10 cellular contexts compared by ENCODE assay signal in the genomic region with DNA sequence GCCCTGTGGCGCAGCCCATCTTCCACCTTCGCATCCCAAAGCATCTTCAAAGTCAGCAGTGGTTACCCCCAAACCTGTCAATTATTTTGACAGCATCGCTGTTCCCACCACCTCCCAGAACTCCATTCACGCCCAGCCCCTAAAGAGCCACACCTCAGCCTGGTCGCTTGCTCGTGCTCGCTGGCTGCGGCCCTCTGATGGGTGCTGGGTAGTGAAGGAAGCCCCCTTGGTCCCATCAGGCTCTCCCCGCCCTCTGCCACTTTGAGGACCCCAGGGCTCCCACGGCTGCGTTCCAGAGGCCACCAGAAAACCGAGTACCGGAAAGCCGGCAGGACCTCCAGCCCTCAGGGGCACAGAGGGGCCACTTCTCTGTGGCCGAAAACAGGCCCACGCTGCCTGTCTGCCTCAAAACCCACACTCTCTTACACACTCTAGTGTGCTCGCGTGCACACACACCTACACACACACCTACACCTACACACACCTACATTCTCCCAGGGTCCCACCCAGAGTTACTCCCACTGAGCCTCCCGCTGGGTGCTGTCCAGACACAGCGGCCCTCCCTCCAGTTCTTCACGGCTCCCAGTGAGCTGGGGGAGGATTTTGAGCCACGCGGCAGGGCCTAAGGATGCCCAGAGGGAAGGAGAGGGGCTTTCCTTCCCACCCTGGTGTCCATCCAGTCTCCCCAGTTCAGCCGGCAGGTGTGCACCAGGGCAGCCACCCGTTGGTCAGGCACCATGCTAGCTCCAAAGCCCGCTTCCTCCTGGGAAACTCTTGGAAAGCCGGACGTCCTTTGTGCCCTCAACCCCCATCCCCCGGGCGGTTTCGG. TPM values are rescaled to one million over a fixed set of nuclear protein-coding genes. Genes with fewer than 3 reads are reported as not detected.
DNase-seq lines count a peak whose midpoint lies in the region; ATAC-seq, FAIRE-seq and TF ChIP-seq lines count a peak whose summit lies in the region.
"Had no signal": no experiment of that assay in that cellular context is flagged by ENCODE, and none has a peak within 500 bp of the region (broad histone marks: within the 10 kb centered on the region; RNA-seq: fewer than 3 reads in every experiment).

No MANE protein-coding gene starts in this region.

- CTCF ChIA-PET in activated naive CD4-positive, alpha-beta T cell treated with anti-CD3 and anti-CD28 coated beads for 36 hours (lab: Charles Lee) = interaction anchor here (0.5 to 2.6 kb wide), 6 partner anchors 9 to 287 kb away, joined by 3 to 10 read pairs (median 3); no protein-coding TSS in a partner anchor
- CTCF ChIA-PET in HepG2 (lab: Yijun Ruan, JAX; ENCODE audit: low intra/inter-chr PET ratio, low total read pairs) = interaction anchor here (1.5 kb wide), 1 partner anchor 60 kb away, joined by 8 read pairs; no protein-coding TSS in a partner anchor

- H3K27ac Mint-ChIP-seq in activated naive CD4-positive, alpha-beta T cell treated with anti-CD3 and anti-CD28 coated beads for 36 hours = no peak overlapping the region
- peak overlapping the region; percentile 79 for H3K27ac Mint-ChIP-seq in activated T-helper 1 cell treated with anti-CD3 and anti-CD28 coated beads, Interleukin-12 subunit alpha, Interleukin-12 subunit beta, Interleukin-2, Interleukin-4 antibody, amounts not matched to agents 30 ng/mL and 10 ng/mL and 1 ng/mL, durations not matched to agents 14 hours and 24 hours and 36 hours

- peaks cover 71% of the 10 kb centered on the region for H3K27me3 Mint-ChIP-seq in activated naive CD4-positive, alpha-beta T cell treated with anti-CD3 and anti-CD28 coated beads for 36 hours (ENCODE audit: low read depth)
- peaks cover 70% of the 10 kb centered on the region for H3K27me3 Mint-ChIP-seq in activated T-helper 1 cell treated with anti-CD3 and anti-CD28 coated beads, Interleukin-12 subunit alpha, Interleukin-12 subunit beta, Interleukin-2, Interleukin-4 antibody, amounts not matched to agents 30 ng/mL and 10 ng/mL and 1 ng/mL, durations not matched to agents 14 hours and 24 hours and 36 hours (ENCODE audit: insufficient read depth)

- no peak for FAIRE-seq in HepG2 (lab: Jason Lieb, UNC)

- TF ChIP-seq CTCF in HepG2 (CRISPR knock-in tag; IDR thresholded peaks at IDR 0.05) = no peak

- H3K4me2 ChIP-seq in HepG2 (ENCODE audit: low read depth, low read length) = peak overlapping the region; percentile 28; the same call in 1 of the 2 replicates

- BruUV-seq in HepG2 (replicated peaks; lab: Mats Ljungman, UMichigan) = no TSS peak

- peaks cover 2% of the 10 kb centered on the region for H3K36me3 Mint-ChIP-seq in activated naive CD4-positive, alpha-beta T cell treated with anti-CD3 and anti-CD28 coated beads for 36 hours (ENCODE audit: low read depth)
- peaks cover 2% of the 10 kb centered on the region for H3K36me3 Mint-ChIP-seq in activated T-helper 1 cell treated with anti-CD3 and anti-CD28 coated beads, Interleukin-12 subunit alpha, Interleukin-12 subunit beta, Interleukin-2, Interleukin-4 antibody, amounts not matched to agents 30 ng/mL and 10 ng/mL and 1 ng/mL, durations not matched to agents 14 hours and 24 hours and 36 hours (ENCODE audit: low read depth)

- no peaks in the 10 kb centered on the region for H3K36me3 ChIP-seq in HepG2 (replicated peaks in 1 of 2; ENCODE audit: control insufficient read depth in 1 of 2, insufficient read depth in 2 of 2, low read length in 2 of 2)

- ATAC-seq in HepG2 (peak; percentile 5; the same call in 2 of the 3 replicates), GM21619 (IDR thresholded peaks at IDR 0.05; ENCODE audit: unreplicated experiment) (no peak), GM19455 (IDR thresholded peaks at IDR 0.05; ENCODE audit: unreplicated experiment) (no peak), GM19395 (IDR thresholded peaks at IDR 0.05; ENCODE audit: unreplicated experiment) (no peak)

- no peaks in the 10 kb centered on the region for H3K9me3 Mint-ChIP-seq in activated naive CD4-positive, alpha-beta T cell treated with anti-CD3 and anti-CD28 coated beads for 36 hours
- H3K9me3 Mint-ChIP-seq in activated T-helper 1 cell treated with anti-CD3 and anti-CD28 coated beads, Interleukin-12 subunit alpha, Interleukin-12 subunit beta, Interleukin-2, Interleukin-4 antibody, amounts not matched to agents 30 ng/mL and 10 ng/mL and 1 ng/mL, durations not matched to agents 14 hours and 24 hours and 36 hours = no peaks in the 10 kb centered on the region

- peaks cover 29% of the 10 kb centered on the region for H3K4me1 Mint-ChIP-seq in activated naive CD4-positive, alpha-beta T cell treated with anti-CD3 and anti-CD28 coated beads for 36 hours (ENCODE audit: low read depth)
- peaks cover 20% of the 10 kb centered on the region for H3K4me1 Mint-ChIP-seq in activated T-helper 1 cell treated with anti-CD3 and anti-CD28 coated beads, Interleukin-12 subunit alpha, Interleukin-12 subunit beta, Interleukin-2, Interleukin-4 antibody, amounts not matched to agents 30 ng/mL and 10 ng/mL and 1 ng/mL, durations not matched to agents 14 hours and 24 hours and 36 hours (ENCODE audit: low read depth)

- H2AFZ ChIP-seq in HepG2 (ENCODE audit: low read length) = no peak overlapping the region

- no peak overlapping the region for H3K9ac ChIP-seq in HepG2 (ENCODE audit: insufficient read depth, low read depth, low read length)

- no peaks in the 10 kb centered on the region for H3K79me2 ChIP-seq in HepG2 (ENCODE audit: insufficient read depth, low read length)

- POLR2A ChIA-PET in HepG2 (lab: Yijun Ruan, JAX) = no interaction called here

- H3K27me3 ChIP-seq in HepG2 (ENCODE audit: control insufficient read depth in 1 of 2, insufficient read depth in 2 of 2, low read length in 2 of 2) = peaks cover 4 to 20% of the 10 kb centered on the region in 2 experiments; a peak in 4 of 5 replicates

- no peak for TF ChIP-seq RAD21 in HepG2 (CRISPR knock-in tag; IDR thresholded peaks at IDR 0.05)

- no peaks in the 10 kb centered on the region for H3K9me3 ChIP-seq in HepG2 (ENCODE audit: low read length)

- H3K4me3 Mint-ChIP-seq in activated naive CD4-positive, alpha-beta T cell treated with anti-CD3 and anti-CD28 coated beads for 36 hours = peak overlapping the region; percentile 54
- peak overlapping the region; percentile 72 for H3K4me3 Mint-ChIP-seq in activated T-helper 1 cell treated with anti-CD3 and anti-CD28 coated beads, Interleukin-12 subunit alpha, Interleukin-12 subunit beta, Interleukin-2, Interleukin-4 antibody, amounts not matched to agents 30 ng/mL and 10 ng/mL and 1 ng/mL, durations not matched to agents 14 hours and 24 hours and 36 hours

- DNase-seq in activated naive CD4-positive, alpha-beta T cell treated with anti-CD3 and anti-CD28 coated beads for 36 hours = no peak
- no peak for DNase-seq in activated naive CD4-positive, alpha-beta T cell treated with Interleukin-2 at 50 U/mL for 16 hours
- DNase-seq in activated T-helper 1 cell treated with anti-CD3 and anti-CD28 coated beads, Interleukin-12 subunit alpha, Interleukin-12 subunit beta, Interleukin-2, Interleukin-4 antibody, amounts not matched to agents 30 ng/mL and 10 ng/mL and 1 ng/mL, durations not matched to agents 14 hours and 24 hours and 36 hours (ENCODE audit: low spot score) = no peak
- DNase-seq in HepG2 (ENCODE audit: low spot score) (no peak), superior temporal gyrus (ENCODE audit: extremely low spot score) (peak; percentile 18)

- H3K27ac ChIP-seq in HepG2 (ENCODE audit: extremely low read length, insufficient read depth, low read length) = no peak overlapping the region

- H4K20me1 ChIP-seq in HepG2 (ENCODE audit: insufficient read depth, low read length) = no peaks in the 10 kb centered on the region

- in situ Hi-C loops in HepG2 (cut with HindIII; ENCODE audit: extremely low pct_ligation_motif_present, low pct_unique_long_range_greater_than_20kb) = no loop called here

- peaks cover 10% of the 10 kb centered on the region for H3K4me1 ChIP-seq in HepG2 (ENCODE audit: insufficient read depth, low read length)

- WGBS in HepG2 (ENCODE audit: low lambda C conversion rate) = 35% methylated on average over 21 of the region's 31 CpGs

- TF ChIP-seq EP300 in HepG2 (IDR thresholded peaks at IDR 0.05; ENCODE audit: low read depth in 2 of 2, low read length in 2 of 2) (no peak), HepG2 (CRISPR knock-in tag; IDR thresholded peaks at IDR 0.05; ENCODE audit: borderline replicate concordance) (no peak)

- intact Hi-C loops in activated naive CD4-positive, alpha-beta T cell treated with anti-CD3 and anti-CD28 coated beads for 36 hours (cut with micrococcal nuclease) = loop anchor here (1.0 to 10.0 kb wide), 10 partner anchors 49 to 1825 kb away; partner anchors contain the start of gene UQCRFS1
- intact Hi-C loops in activated T-helper 1 cell treated with anti-CD3 and anti-CD28 coated beads, Interleukin-12 subunit alpha, Interleukin-12 subunit beta, Interleukin-2, Interleukin-4 antibody, amounts not matched to agents 30 ng/mL and 10 ng/mL and 1 ng/mL, durations not matched to agents 14 hours and 24 hours and 36 hours (cut with micrococcal nuclease) = loop anchor here (1.0 to 5.0 kb wide), 8 partner anchors 60 to 1825 kb away; partner anchors contain the start of genes POP4 and UQCRFS1
- intact Hi-C loops in HepG2 (cut with micrococcal nuclease; ENCODE audit: unreplicated experiment) = loop anchor here (1.0 to 5.0 kb wide), 2 partner anchors 60 to 164 kb away; no protein-coding TSS in a partner anchor

- TF ChIP-seq POLR2A in HepG2 (IDR thresholded peaks at IDR 0.05; ENCODE audit: insufficient read depth in 1 of 2, low read depth in 2 of 2, low read length in 2 of 2) = no peak

- H3K4me3 ChIP-seq in HepG2 (replicated peaks in 1 of 3; ENCODE audit: insufficient read depth in 1 of 3, low read depth in 2 of 3, low read length in 3 of 3) = peak overlapping the region in 1 of 3 experiments; percentile 54; a peak in 1 of 6 replicates

RNA-seq across cellular contexts. Expression of gene VSTM2B, which starts 1.9 kb away (rescaled TPM):
- total RNA-seq in activated naive CD4-positive, alpha-beta T cell treated with anti-CD3 and anti-CD28 coated beads for 36 hours = not detected
- total RNA-seq in activated T-helper 1 cell treated with anti-CD3 and anti-CD28 coated beads, Interleukin-12 subunit alpha, Interleukin-12 subunit beta, Interleukin-2, Interleukin-4 antibody, amounts not matched to agents 30 ng/mL and 10 ng/mL and 1 ng/mL, durations not matched to agents 14 hours and 24 hours and 36 hours = not detected in 2 replicates
- total RNA-seq in HepG2 (2016; rRNA removed; fragmentation: Illumina TruSeq; extraction: Trizol) = not detected in 2 replicates
- total RNA-seq in HepG2 (2016; cell fraction: cytosol; rRNA removed; fragmentation: Illumina TruSeq; extraction: Trizol; ENCODE audit: low read depth) = not detected in 2 replicates
- not detected in 2 replicates for total RNA-seq in HepG2 (2016; cell fraction: insoluble cytoplasmic fraction; rRNA removed; fragmentation: Illumina TruSeq; extraction: Trizol)
- total RNA-seq in HepG2 (2016; cell fraction: membrane; rRNA removed; fragmentation: Illumina TruSeq; extraction: Trizol) = not detected in 2 replicates
- total RNA-seq in HepG2 (2016; cell fraction: nucleus; rRNA removed; fragmentation: Illumina TruSeq; extraction: Trizol) = not detected in 2 replicates
- not detected in 2 replicates for polyA plus RNA-seq in HepG2 (2011; rRNA removed)
- not detected in 2 replicates for polyA plus RNA-seq in HepG2 (2011; cell fraction: cytosol; rRNA removed)
- not detected in 2 replicates for polyA plus RNA-seq in HepG2 (2011; cell fraction: nucleus; rRNA removed)
- not detected in 2 replicates for polyA plus RNA-seq in HepG2 (2012)
- not detected in 2 replicates for polyA plus RNA-seq in HepG2 (2016; cell fraction: cytosol; fragmentation: Illumina TruSeq; extraction: Trizol; ENCODE audit: low read depth)
- not detected in 2 replicates for polyA plus RNA-seq in HepG2 (2016; cell fraction: insoluble cytoplasmic fraction; fragmentation: Illumina TruSeq; extraction: Trizol; ENCODE audit: low read depth)
- polyA plus RNA-seq in HepG2 (2016; cell fraction: membrane; fragmentation: Illumina TruSeq; extraction: Trizol; ENCODE audit: low read depth) = not detected in 2 replicates
- not detected in 2 replicates for polyA plus RNA-seq in HepG2 (2016; cell fraction: nucleus; fragmentation: Illumina TruSeq; extraction: Trizol; ENCODE audit: insufficient read depth, low read depth)
- not detected in 2 replicates for polyA minus RNA-seq in HepG2 (2011; rRNA and poly(A)+ RNA removed; ENCODE audit: low replicate concordance)
- polyA minus RNA-seq in HepG2 (2011; cell fraction: cytosol; rRNA and poly(A)+ RNA removed) = not detected in 2 replicates
- not detected in 2 replicates for polyA minus RNA-seq in HepG2 (2011; cell fraction: nucleus; rRNA and poly(A)+ RNA removed)
- total RNA-seq: aorta, glomerular endothelial cell had no signal
- polyA plus RNA-seq: aorta had no signal
